23 cellular contexts compared by ENCODE assay signal in genomic region chr6:80148220-80148619, GRCh38. TPM values are rescaled to one million over a fixed set of nuclear protein-coding genes. Genes with fewer than 3 reads are reported as not detected.
DNase-seq lines count a peak whose midpoint lies in the region; ATAC-seq, FAIRE-seq and TF ChIP-seq lines count a peak whose summit lies in the region.
"Had no signal": no experiment of that assay in that cellular context is flagged by ENCODE, and none has a peak within 500 bp of the region (broad histone marks: within the 10 kb centered on the region; RNA-seq: fewer than 3 reads in every experiment).

No MANE protein-coding gene starts in this region.

- intact Hi-C loops in GM12878 (cut with micrococcal nuclease; ENCODE audit: unreplicated experiment), result no loop called here

- CTCF ChIA-PET in GM12878 (lab: Yijun Ruan, JAX), result no interaction called here

- H3K4me2 ChIP-seq in GM12878 (ENCODE audit: control insufficient read depth, insufficient read depth), result no peak overlapping the region
- H3K4me2 ChIP-seq: A549, BLaER1, KMS-11 had no signal

- no peaks in the 10 kb centered on the region for H3K27me3 ChIP-seq in GM12878 (replicated peaks in 1 of 2; ENCODE audit: control insufficient read depth in 2 of 2, insufficient read depth in 2 of 2, low read length in 1 of 2)
- H3K27me3 ChIP-seq: BLaER1 had no signal

- H3K79me2 ChIP-seq in GM12878 (ENCODE audit: control insufficient read depth, insufficient read depth, low read length), result no peaks in the 10 kb centered on the region

- BruUV-seq in GM12878 (replicated peaks; lab: Mats Ljungman, UMichigan), result no TSS peak

- SMC1A ChIA-PET in GM12878 (lab: Charles Lee; ENCODE audit: uncharacterized antibody, unreplicated experiment), result interaction anchor here (1.2 kb wide), 1 partner anchor 32 kb away, joined by 3 read pairs; no protein-coding TSS in a partner anchor

- no peak overlapping the region for H2AFZ ChIP-seq in GM12878 (ENCODE audit: control insufficient read depth, low read depth, low read length)

- H3K36me3 ChIP-seq in GM12878 (ENCODE audit: control insufficient read depth in 2 of 2, insufficient read depth in 2 of 2, low read length in 1 of 2), result no peaks in the 10 kb centered on the region; a peak in 1 of 4 replicates
- H3K36me3 ChIP-seq: BLaER1 had no signal

- no peak for TF ChIP-seq CTCF in GM12878 (IDR thresholded peaks at IDR 0.05 in 2 of 3, conservative IDR thresholded peaks at IDR 0.05 in 1 of 3; ENCODE audit: control insufficient read depth in 2 of 3, extremely low read depth in 1 of 3, insufficient read depth in 1 of 3, low read depth in 3 of 3, low read length in 3 of 3)

- in situ Hi-C loops in GM12878 (cut with MboI) (no loop called here), KBM-7 (cut with MboI; ENCODE audit: low pct_unique_long_range_greater_than_20kb, low sequenced_read_pairs) (no loop called here)

- H4K20me1 ChIP-seq in GM12878 (ENCODE audit: control insufficient read depth, insufficient read depth), result no peaks in the 10 kb centered on the region
- H4K20me1 ChIP-seq: BLaER1 had no signal

- no peaks in the 10 kb centered on the region for H3K9me3 ChIP-seq in GM12878 (replicated peaks; ENCODE audit: control insufficient read depth, insufficient read depth, low read length)
- H3K9me3 ChIP-seq: A549, BLaER1 had no signal

- no peak for TF ChIP-seq RAD21 in GM12878 (IDR thresholded peaks at IDR 0.05; ENCODE audit: insufficient read depth, low read depth, low read length)

- ATAC-seq in GM18502 (IDR thresholded peaks at IDR 0.05; ENCODE audit: poor library complexity, unreplicated experiment) (peak; percentile 66), GM19351 (IDR thresholded peaks at IDR 0.05; ENCODE audit: unreplicated experiment) (peak; percentile 69), HG02884 (IDR thresholded peaks at IDR 0.05; ENCODE audit: unreplicated experiment) (peak; percentile 49), GM12878 (no peak)
- ATAC-seq: A549, HepG2, PC-3, SK-N-SH treated with all-trans-retinoic acid at 6 μM for 48 hours, T-cell had no signal

- FAIRE-seq in GM12878 (lab: Jason Lieb, UNC), result peak; percentile 52
- FAIRE-seq: A549, HepG2 had no signal

- no peak overlapping the region for H3K4me3 ChIP-seq in GM12878
- H3K4me3 ChIP-seq: A549, BLaER1 had no signal

- H3K4me1 ChIP-seq in GM12878 (ENCODE audit: control insufficient read depth, insufficient read depth, low read length), result no peaks in the 10 kb centered on the region
- H3K4me1 ChIP-seq: BLaER1 had no signal

- WGBS in GM12878 (ENCODE audit: insufficient coverage, insufficient replicate concordance, low lambda C conversion rate, missing lambda C conversion rate), result 13% methylated on average over 1 of the region's 1 CpG

- no peak overlapping the region for H3K9ac ChIP-seq in GM12878 (ENCODE audit: control insufficient read depth, insufficient read depth, low read length)
- H3K9ac ChIP-seq: BLaER1, KMS-11 had no signal

- no peak overlapping the region for H3K27ac ChIP-seq in GM12878 (ENCODE audit: control insufficient read depth, insufficient read depth)
- H3K27ac ChIP-seq: A549, BLaER1, KMS-11 had no signal

- RAD21 ChIA-PET in GM12878 (lab: Charles Lee; ENCODE audit: unreplicated experiment), result interaction anchor here (0.9 kb wide), 1 partner anchor 15 kb away, joined by 3 read pairs; no protein-coding TSS in a partner anchor

- TF ChIP-seq EP300 in GM12878 (IDR thresholded peaks at IDR 0.05; ENCODE audit: borderline replicate concordance in 1 of 2, control insufficient read depth in 1 of 2, low read depth in 2 of 2, low read length in 2 of 2), result no peak

- POLR2A ChIA-PET in GM12878 (lab: Charles Lee), result no interaction called here

- no peak for TF ChIP-seq POLR2A in GM12878 (IDR thresholded peaks at IDR 0.05; ENCODE audit: low read depth, low read length)

- DNase-seq in GM12878 (ENCODE audit: low read depth, low spot score) (no peak), Ammon's horn (ENCODE audit: low spot score) (no peak), anterior cingulate cortex (lab: John Stamatoyannopoulos, UW) (no peak), KBM-7 (no peak)
- DNase-seq: CD4-positive, alpha-beta memory T cell; H7; HFFc6; NCI-H1417 treated with DMSO at 0.1 percent for 48 hours; NCI-H187 treated with DMSO at 0.1 percent for 48 hours; NCI-H345; NCI-H524 treated with DMSO at 0.1 percent for 48 hours; PC-3; RPMI8226; SHP77 treated with DMSO at 0.1 percent for 48 hours; T-cell had no signal

TF ChIP-seq in GM12878, 131 proteins besides CTCF, POLR2A, EP300 and RAD21 (continues in another document):
- TF ChIP-seq RAD51 (IDR thresholded peaks at IDR 0.05) (no peak), BCLAF1 (IDR thresholded peaks at IDR 0.05) (no peak), SMAD1 (IDR thresholded peaks at IDR 0.05; ENCODE audit: low read depth, partially characterized antibody) (no peak), KDM1A (IDR thresholded peaks at IDR 0.05; ENCODE audit: borderline replicate concordance) (no peak), DPF2 (IDR thresholded peaks at IDR 0.05) (no peak), EZH2 (IDR thresholded peaks at IDR 0.05; ENCODE audit: borderline replicate concordance, control insufficient read depth, low read depth, low read length) (no peak), TARDBP (IDR thresholded peaks at IDR 0.05; ENCODE audit: borderline replicate concordance) (no peak), SREBF2 (IDR thresholded peaks at IDR 0.05; ENCODE audit: low read length) (no peak), SUPT20H (IDR thresholded peaks at IDR 0.05; ENCODE audit: borderline replicate concordance, control insufficient read depth, low read depth, low read length) (no peak), SREBF1 (IDR thresholded peaks at IDR 0.05; ENCODE audit: low read length) (no peak), CEBPB (IDR thresholded peaks at IDR 0.05; ENCODE audit: borderline replicate concordance in 1 of 2, low read depth in 2 of 2, low read length in 2 of 2) (no peak), ZNF217 (IDR thresholded peaks at IDR 0.05) (no peak), WRNIP1 (IDR thresholded peaks at IDR 0.05; ENCODE audit: borderline replicate concordance, low read depth, low read length) (no peak), IRF5 (IDR thresholded peaks at IDR 0.05; ENCODE audit: borderline replicate concordance) (no peak)

RNA-seq across cellular contexts. Expression of gene BCKDHB, which starts 41.7 kb away (rescaled TPM):
- 53.2 and 62.3 TPM in 2 replicates for total RNA-seq in GM12878 (2013; cell fraction: nucleolus; rRNA removed)
- total RNA-seq in GM12878 (2014; rRNA removed) (23.4 and 24.9 TPM in 2 replicates), GM12878 (2014; rRNA removed; fragmentation: Illumina TruSeq; extraction: Trizol) (21.1 and 21.4 TPM in 2 replicates), GM12878 (2021) (22.8 and 23.5 TPM in 2 replicates)
- 11.9 TPM for polyA plus RNA-seq in GM12878 (2011; ENCODE audit: low read depth)
- polyA plus RNA-seq in GM12878 (2011; rRNA removed) (27.2 and 52.0 TPM in 2 replicates), GM12878 (2014; fragmentation: Illumina TruSeq; extraction: Trizol) (21.6 and 30.8 TPM in 2 replicates), GM12878 (2014; fragmentation: Nextera tagmentation; extraction: Ambion mirVana) (10 to 100 TPM; 12.9 to 34.8 TPM), GM12878 (2014; rRNA removed) (26.2 and 28.1 TPM in 2 replicates), GM12878 (2016; fragmentation: Nextera tagmentation; extraction: Ambion mirVana) (10 to 100 TPM; 56.0 to 57.1 TPM)
- 10.3 and 11.5 TPM in 2 replicates for polyA plus RNA-seq in GM12878 (2011; cell fraction: cytosol; rRNA removed)
- polyA plus RNA-seq in GM12878 (2011; cell fraction: nucleus; rRNA removed), result 11.0 and 12.9 TPM in 2 replicates
- polyA plus RNA-seq in GM12878 (2012), result 12.3 and 15.8 TPM in 2 replicates
- 15.6 and 16.8 TPM in 2 replicates for polyA minus RNA-seq in GM12878 (2011; rRNA and poly(A)+ RNA removed)
- polyA minus RNA-seq in GM12878 (2011; cell fraction: cytosol; rRNA and poly(A)+ RNA removed), result 3.7 and 6.3 TPM in 2 replicates
- polyA minus RNA-seq in GM12878 (2011; cell fraction: nucleus; rRNA and poly(A)+ RNA removed), result 16.7 and 23.7 TPM in 2 replicates
